30 cellular contexts compared by ENCODE assay signal in the genomic region with DNA sequence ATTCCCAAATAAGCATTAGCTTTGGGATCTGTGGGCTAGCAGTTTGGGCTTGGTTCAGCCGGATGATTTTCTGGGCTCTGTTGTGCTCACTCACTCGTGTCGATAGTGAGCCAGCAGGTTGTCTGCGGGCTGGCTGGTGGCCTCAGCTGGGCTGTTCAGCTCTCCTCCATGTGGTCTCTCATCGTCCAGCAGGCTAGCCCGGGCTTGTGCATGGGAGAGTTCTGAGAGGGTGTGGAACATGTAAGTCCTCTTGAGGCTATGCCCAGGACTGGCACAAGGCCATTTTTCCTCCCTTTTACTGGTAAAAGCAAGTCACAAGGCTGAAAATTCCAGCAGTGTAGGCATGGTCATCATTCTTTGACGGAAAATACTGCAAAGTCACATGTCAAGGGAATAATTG. TPM values are rescaled to one million over a fixed set of nuclear protein-coding genes. Genes with fewer than 3 reads are reported as not detected.
DNase-seq lines count a peak whose midpoint lies in the region; ATAC-seq, FAIRE-seq and TF ChIP-seq lines count a peak whose summit lies in the region.
"Had no signal": no experiment of that assay in that cellular context is flagged by ENCODE, and none has a peak within 500 bp of the region (broad histone marks: within the 10 kb centered on the region; RNA-seq: fewer than 3 reads in every experiment).

No MANE protein-coding gene starts in this region.

- H3K9me3 ChIP-seq in breast epithelium (peaks cover 0 to 8% of the 10 kb centered on the region in 2 donors), testis (no peaks in the 10 kb centered on the region)
- H3K9me3 ChIP-seq: SJCRH30 had no signal

- H3K36me3 Mint-ChIP-seq in MCF 10A (ENCODE audit: insufficient read depth, unreplicated experiment) (peaks cover 26% of the 10 kb centered on the region), WTC11 (peaks cover 74% of the 10 kb centered on the region)
- H3K36me3 Mint-ChIP-seq in activated CD4-positive, alpha-beta T cell treated with anti-CD3 and anti-CD28 coated beads, Interleukin-2, amount 10 ng/mL, durations not matched to agents 7 days and 5 days (ENCODE audit: low read depth), result no peaks in the 10 kb centered on the region
- H3K36me3 Mint-ChIP-seq: IgD-negative memory B cell had no signal

- H3K27ac Mint-ChIP-seq in MCF 10A (ENCODE audit: low read depth, unreplicated experiment) (peak overlapping the region; percentile 88), WTC11 (peak overlapping the region; percentile 63; the same call in 1 of the 2 replicates)
- no peak overlapping the region for H3K27ac Mint-ChIP-seq in activated CD4-positive, alpha-beta T cell treated with anti-CD3 and anti-CD28 coated beads, Interleukin-2, amount 10 ng/mL, durations not matched to agents 7 days and 5 days
- H3K27ac Mint-ChIP-seq: activated CD4-positive, alpha-beta T cell treated with anti-CD3 and anti-CD28 coated beads, Interleukin-2, amount 10 ng/mL, durations not matched to agents 24 days and 14 days; activated naive CD4-positive, alpha-beta T cell treated with anti-CD3 and anti-CD28 coated beads, Interleukin-2, amount 50 U/mL, for 24 hours; IgD-negative memory B cell; T-helper 17 cell had no signal

- H3K36me3 ChIP-seq in breast epithelium, result peaks cover 6% of the 10 kb centered on the region
- H3K36me3 ChIP-seq in testis (ENCODE audit: low read depth, missing control alignments), result peaks cover 2% of the 10 kb centered on the region
- H3K36me3 ChIP-seq: SJCRH30 had no signal

- DNase-seq in MCF 10A (ENCODE audit: unreplicated experiment) (peak; percentile 94), breast epithelium (ENCODE audit: low spot score in 2 of 2) (no peak), WTC11 (ENCODE audit: low spot score) (no peak), fibroblast of the conjunctiva (ENCODE audit: low read depth) (peak; percentile 4), testis (peak; percentile 27), GM12892 (ENCODE audit: insufficient read length) (no peak), T-helper 1 cell (no peak)
- DNase-seq in activated CD4-positive, alpha-beta T cell treated with anti-CD3 and anti-CD28 coated beads, Interleukin-2, amount 10 ng/mL, durations not matched to agents 7 days and 5 days, result no peak
- DNase-seq: activated CD4-positive, alpha-beta T cell treated with anti-CD3 and anti-CD28 coated beads, Interleukin-2, amount 10 ng/mL, durations not matched to agents 24 days and 14 days; anterior cingulate cortex; central memory CD4-positive, alpha-beta T cell; H7; kidney glomerular epithelial cell; mesenchymal stem cell; MV-4-11; NCI-H1694 treated with DMSO at 0.1 percent for 48 hours; NCI-H226; nucleus accumbens; right cardiac atrium; stimulated activated CD8-positive, alpha-beta memory T cell treated with anti-CD3 and anti-CD28 coated beads, Interleukin-4, amount 100 ng/mL, for 48 hours; T-helper 17 cell had no signal

- H3K27me3 Mint-ChIP-seq in MCF 10A (ENCODE audit: insufficient read depth, unreplicated experiment), result no peaks in the 10 kb centered on the region
- H3K27me3 Mint-ChIP-seq in WTC11 (ENCODE audit: low read depth), result no peaks in the 10 kb centered on the region
- H3K27me3 Mint-ChIP-seq in activated CD4-positive, alpha-beta T cell treated with anti-CD3 and anti-CD28 coated beads, Interleukin-2, amount 10 ng/mL, durations not matched to agents 7 days and 5 days, result no peaks in the 10 kb centered on the region
- H3K27me3 Mint-ChIP-seq: activated naive CD4-positive, alpha-beta T cell treated with anti-CD3 and anti-CD28 coated beads, Interleukin-2, amount 50 U/mL, for 24 hours; IgD-negative memory B cell had no signal

- FAIRE-seq in GM12892 (lab: Jason Lieb, UNC), result no peak
- FAIRE-seq: endothelial cell of umbilical vein had no signal

- WGBS in testis, 2 donors, result 85 to 91% methylated on average over 6 to 7 of the region's 7 CpGs

- H3K4me1 ChIP-seq in breast epithelium (no peaks in the 10 kb centered on the region), testis (no peaks in the 10 kb centered on the region)
- H3K4me1 ChIP-seq: BLaER1, gastroesophageal sphincter, SJCRH30 had no signal

- no TSS peak for BruUV-seq in MCF 10A (replicated peaks; lab: Mats Ljungman, UMichigan)

- intact Hi-C loops in MCF 10A (cut with micrococcal nuclease) (no loop called here), breast epithelium (cut with DNase I; ENCODE audit: low total_unique reads) (no loop called here), testis (cut with DNase I; ENCODE audit: low total_unique reads) (no loop called here)

- POLR2A ChIA-PET in MCF 10A (lab: Yijun Ruan, JAX) (interaction anchor here (0.6 to 1.2 kb wide), 8 partner anchors 10 to 166 kb away, joined by 3 to 5 read pairs (median 4); a partner anchor contains a TSS), WTC11 (lab: Charles Lee) (no interaction called here)
- POLR2A ChIA-PET in activated CD4-positive, alpha-beta T cell treated with anti-CD3 and anti-CD28 coated beads, Interleukin-2, amount 10 ng/mL, durations not matched to agents 7 days and 5 days (lab: Charles Lee), result no interaction called here

- TF ChIP-seq POLR2A in breast epithelium (IDR thresholded peaks at IDR 0.05) (no peak), testis (IDR thresholded peaks at IDR 0.05) (no peak), GM12892 (IDR thresholded peaks at IDR 0.05; ENCODE audit: low read depth, low read length) (no peak)

- H3K27ac ChIP-seq in breast epithelium (no peak overlapping the region), testis (no peak overlapping the region)
- H3K27ac ChIP-seq: BLaER1, gastroesophageal sphincter, SJCRH30 had no signal

- H3K4me1 Mint-ChIP-seq in MCF 10A (ENCODE audit: insufficient read depth, unreplicated experiment), result peaks cover 11% of the 10 kb centered on the region
- peaks cover 6% of the 10 kb centered on the region; the same call in 1 of the 2 replicates for H3K4me1 Mint-ChIP-seq in WTC11
- H3K4me1 Mint-ChIP-seq in activated CD4-positive, alpha-beta T cell treated with anti-CD3 and anti-CD28 coated beads, Interleukin-2, amount 10 ng/mL, durations not matched to agents 7 days and 5 days, result no peaks in the 10 kb centered on the region
- H3K4me1 Mint-ChIP-seq: activated CD4-positive, alpha-beta T cell treated with anti-CD3 and anti-CD28 coated beads, Interleukin-2, amount 10 ng/mL, durations not matched to agents 24 days and 14 days; activated naive CD4-positive, alpha-beta T cell treated with anti-CD3 and anti-CD28 coated beads, Interleukin-2, amount 50 U/mL, for 24 hours had no signal

- H3K27me3 ChIP-seq in breast epithelium, result no peaks in the 10 kb centered on the region
- H3K27me3 ChIP-seq in testis, result no peaks in the 10 kb centered on the region
- H3K27me3 ChIP-seq: BLaER1, gastroesophageal sphincter, SJCRH30 had no signal

- ATAC-seq in WTC11, result no peak
- ATAC-seq: gastroesophageal sphincter, right cardiac atrium, T-helper 17 cell had no signal

- H3K4me3 Mint-ChIP-seq in MCF 10A (ENCODE audit: unreplicated experiment), result no peak overlapping the region
- H3K4me3 Mint-ChIP-seq in WTC11, result no peak overlapping the region
- H3K4me3 Mint-ChIP-seq in activated CD4-positive, alpha-beta T cell treated with anti-CD3 and anti-CD28 coated beads, Interleukin-2, amount 10 ng/mL, durations not matched to agents 7 days and 5 days, result no peak overlapping the region
- H3K4me3 Mint-ChIP-seq: activated CD4-positive, alpha-beta T cell treated with anti-CD3 and anti-CD28 coated beads, Interleukin-2, amount 10 ng/mL, durations not matched to agents 24 days and 14 days; activated naive CD4-positive, alpha-beta T cell treated with anti-CD3 and anti-CD28 coated beads, Interleukin-2, amount 50 U/mL, for 24 hours; IgD-negative memory B cell; T-helper 17 cell had no signal

- H3K9me3 Mint-ChIP-seq in MCF 10A (ENCODE audit: unreplicated experiment) (peaks cover 8% of the 10 kb centered on the region), WTC11 (peaks cover 9% of the 10 kb centered on the region)
- H3K9me3 Mint-ChIP-seq in activated CD4-positive, alpha-beta T cell treated with anti-CD3 and anti-CD28 coated beads, Interleukin-2, amount 10 ng/mL, durations not matched to agents 7 days and 5 days, result no peaks in the 10 kb centered on the region
- H3K9me3 Mint-ChIP-seq: activated CD4-positive, alpha-beta T cell treated with anti-CD3 and anti-CD28 coated beads, Interleukin-2, amount 10 ng/mL, durations not matched to agents 24 days and 14 days; activated naive CD4-positive, alpha-beta T cell treated with anti-CD3 and anti-CD28 coated beads, Interleukin-2, amount 50 U/mL, for 24 hours had no signal

- TF ChIP-seq CTCF in MCF 10A (IDR thresholded peaks at IDR 0.05; ENCODE audit: unreplicated experiment) (no peak), breast epithelium (IDR thresholded peaks at IDR 0.05) (no peak), WTC11 (IDR thresholded peaks at IDR 0.05) (no peak), testis (IDR thresholded peaks at IDR 0.05) (no peak)

- CTCF ChIA-PET in MCF 10A (lab: Yijun Ruan, JAX) (interaction anchor here (0.9 to 1.6 kb wide), 2 partner anchors 15 to 50 kb away, joined by 4 to 6 read pairs; no protein-coding TSS in a partner anchor), WTC11 (lab: Charles Lee) (interaction anchor here (0.6 to 1.0 kb wide), 2 partner anchors 11 to 148 kb away, joined by 3 read pairs; no protein-coding TSS in a partner anchor)
- CTCF ChIA-PET in activated CD4-positive, alpha-beta T cell treated with anti-CD3 and anti-CD28 coated beads, Interleukin-2, amount 10 ng/mL, durations not matched to agents 7 days and 5 days (lab: Charles Lee), result interaction anchor here (1.2 kb wide), 1 partner anchor 799 kb away, joined by 3 read pairs; no protein-coding TSS in a partner anchor

- H3K4me3 ChIP-seq in breast epithelium (no peak overlapping the region), testis (no peak overlapping the region)
- H3K4me3 ChIP-seq: BLaER1, gastroesophageal sphincter, SJCRH30 had no signal

TF ChIP-seq in WTC11, 78 proteins besides CTCF, POLR2A, EP300 and RAD21 (continues in another document):
- TF ChIP-seq, protein P1, sequence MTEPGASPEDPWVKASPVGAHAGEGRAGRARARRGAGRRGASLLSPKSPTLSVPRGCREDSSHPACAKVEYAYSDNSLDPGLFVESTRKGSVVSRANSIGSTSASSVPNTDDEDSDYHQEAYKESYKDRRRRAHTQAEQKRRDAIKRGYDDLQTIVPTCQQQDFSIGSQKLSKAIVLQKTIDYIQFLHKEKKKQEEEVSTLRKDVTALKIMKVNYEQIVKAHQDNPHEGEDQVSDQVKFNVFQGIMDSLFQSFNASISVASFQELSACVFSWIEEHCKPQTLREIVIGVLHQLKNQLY (CRISPR knock-in tag; IDR thresholded peaks at IDR 0.05), result no peak
- TF ChIP-seq FOXP1 (CRISPR knock-in tag; IDR thresholded peaks at IDR 0.05; ENCODE audit: borderline replicate concordance) (no peak), JUN (CRISPR knock-in tag; IDR thresholded peaks at IDR 0.05) (no peak), ATF1 (CRISPR knock-in tag; IDR thresholded peaks at IDR 0.05) (no peak), SP1 (CRISPR knock-in tag; conservative IDR thresholded peaks at IDR 0.05) (no peak)

RNA-seq across cellular contexts. Expression of a gene that starts 38.5 kb away (rescaled TPM):
- total RNA-seq in MCF 10A (2022) (not detected in 2 replicates), breast epithelium (under 1 TPM in 1 of 3 donors, not detected in 2; 0.32 TPM), WTC11 (2021) (0.16 TPM in 1 of 3 replicates, not detected in the others), testis (under 1 TPM; 0.47 to 0.68 TPM)
- polyA plus RNA-seq in testis (ENCODE audit: insufficient read depth, low read depth, low replicate concordance), result not detected
- not detected for polyA plus RNA-seq in GM12892 (2012; ENCODE audit: missing spikeins)
- total RNA-seq in activated CD4-positive, alpha-beta T cell treated with anti-CD3 and anti-CD28 coated beads, Interleukin-2, amount 10 ng/mL, durations not matched to agents 7 days and 5 days, result not detected
- total RNA-seq: A673; activated CD4-positive, alpha-beta T cell treated with anti-CD3 and anti-CD28 coated beads, Interleukin-2, amount 10 ng/mL, durations not matched to agents 24 days and 14 days; dermis microvascular lymphatic vessel endothelial cell; endothelial cell of umbilical vein; gastroesophageal sphincter; H7; SJCRH30; T-helper 17 cell; urinary bladder had no signal
- polyA plus RNA-seq: endothelial cell of umbilical vein, IgD-negative memory B cell had no signal

Comparison
In these comparisons a context has a peak if more than half of its experiments do, and no peak if none do; other contexts are left out.
1. DNase-seq: peak in MCF 10A (single experiment), fibroblast of the conjunctiva (single experiment) and testis (single experiment); none in breast epithelium (0 of 2), WTC11 (single experiment), GM12892 (single experiment), T-helper 1 cell (0 of 5) and activated CD4-positive, alpha-beta T cell treated with anti-CD3 and anti-CD28 coated beads, Interleukin-2, amount 10 ng/mL, durations not matched to agents 7 days and 5 days (single experiment).